ENCODE assay signal across 1 cellular context in the genomic region with DNA sequence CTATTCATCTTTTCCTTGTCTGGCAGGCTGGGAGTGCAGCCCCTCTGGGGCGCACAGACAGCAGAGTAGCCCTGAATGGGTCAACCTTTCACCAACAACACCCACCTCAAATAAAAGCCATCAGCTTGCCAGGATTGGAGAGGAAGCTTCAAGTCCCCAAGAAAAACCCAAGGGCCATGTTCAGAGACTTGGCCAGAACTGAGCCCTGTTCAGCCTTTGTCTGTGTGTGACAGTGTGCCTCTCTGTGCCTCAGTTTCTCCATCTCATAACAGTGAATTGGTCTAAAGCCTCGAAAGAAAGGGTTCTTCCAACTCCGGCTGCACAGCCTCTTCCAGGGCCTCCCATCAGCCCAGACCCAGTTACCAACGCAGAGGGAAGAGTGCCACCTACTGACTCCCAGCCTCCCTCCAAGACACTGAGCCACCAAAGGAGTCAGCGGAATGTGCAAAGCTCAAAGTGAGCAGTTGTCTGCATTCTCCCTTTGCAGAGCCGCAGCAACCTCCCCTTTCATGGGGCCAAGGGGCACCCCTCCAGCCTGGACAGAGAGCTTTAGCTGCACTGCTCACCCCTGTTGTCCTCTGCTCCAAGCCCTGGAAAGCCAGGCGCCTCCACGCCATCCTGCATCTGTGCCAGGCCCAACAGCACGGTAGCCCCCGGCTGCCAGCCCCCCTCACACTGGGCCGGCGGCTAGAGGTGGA.
TF ChIP-seq lines count a peak whose summit lies in the region.

No MANE protein-coding gene starts in this region.

TF ChIP-seq in HepG2, 621 proteins besides CTCF, POLR2A, EP300 and RAD21 (continued from another document and continues in another):
- TF ChIP-seq RFXANK (CRISPR knock-in tag; IDR thresholded peaks at IDR 0.05) (no peak), CC2D1A (CRISPR knock-in tag; IDR thresholded peaks at IDR 0.05) (no peak), BORCS8-MEF2B (CRISPR knock-in tag; IDR thresholded peaks at IDR 0.05) (no peak), TOPORS (CRISPR knock-in tag; IDR thresholded peaks at IDR 0.05) (no peak), NR2F2 (IDR thresholded peaks at IDR 0.05; ENCODE audit: borderline replicate concordance, low read depth) (no peak), NFE2 (CRISPR knock-in tag; IDR thresholded peaks at IDR 0.05) (no peak), YEATS2 (CRISPR knock-in tag; IDR thresholded peaks at IDR 0.05; ENCODE audit: borderline replicate concordance) (no peak), ZNF737 (CRISPR knock-in tag; IDR thresholded peaks at IDR 0.05; ENCODE audit: borderline replicate concordance) (no peak), ZFP41 (CRISPR knock-in tag; IDR thresholded peaks at IDR 0.05; ENCODE audit: borderline replicate concordance) (peak; percentile 24; the same call in 1 of the 2 replicates), ZNF232 (CRISPR knock-in tag; IDR thresholded peaks at IDR 0.05; ENCODE audit: borderline replicate concordance) (no peak), RFX1 (IDR thresholded peaks at IDR 0.05) (no peak), ZMYM4 (CRISPR knock-in tag; IDR thresholded peaks at IDR 0.05) (no peak), ZNF543 (CRISPR knock-in tag; IDR thresholded peaks at IDR 0.05) (no peak), KLF13 (CRISPR knock-in tag; IDR thresholded peaks at IDR 0.05) (no peak), AGO2 (optimal IDR thresholded peaks at IDR 0.05; ENCODE audit: low read depth, low read length) (no peak), ZSCAN31 (CRISPR knock-in tag; IDR thresholded peaks at IDR 0.05; ENCODE audit: low read depth) (no peak), HMG20B (CRISPR knock-in tag; conservative IDR thresholded peaks at IDR 0.05) (no peak), HOXA9 (CRISPR knock-in tag; IDR thresholded peaks at IDR 0.05; ENCODE audit: borderline replicate concordance) (no peak), ZBTB39 (CRISPR knock-in tag; IDR thresholded peaks at IDR 0.05) (no peak), ZNF547 (CRISPR knock-in tag; IDR thresholded peaks at IDR 0.05) (no peak), IKZF5 (CRISPR knock-in tag; IDR thresholded peaks at IDR 0.05) (peak; percentile 23; the same call in 1 of the 2 replicates), MIXL1 (CRISPR knock-in tag; IDR thresholded peaks at IDR 0.05) (peak; percentile 20; the same call in 1 of the 2 replicates), MBD4 (IDR thresholded peaks at IDR 0.05; ENCODE audit: borderline replicate concordance, low read length) (no peak), SMC3 (IDR thresholded peaks at IDR 0.05; ENCODE audit: low read length) (peak; percentile 82), ZNF598 (CRISPR knock-in tag; IDR thresholded peaks at IDR 0.05; ENCODE audit: borderline replicate concordance) (no peak), RAD51 (IDR thresholded peaks at IDR 0.05; ENCODE audit: borderline replicate concordance) (no peak), ZNF296 (CRISPR knock-in tag; conservative IDR thresholded peaks at IDR 0.05) (no peak), ZKSCAN8 (CRISPR knock-in tag; IDR thresholded peaks at IDR 0.05; ENCODE audit: borderline replicate concordance) (no peak), SIN3A (IDR thresholded peaks at IDR 0.05; ENCODE audit: borderline replicate concordance, low read depth, low read length) (no peak), ZNF12 (CRISPR knock-in tag; IDR thresholded peaks at IDR 0.05) (no peak), ZIK1 (CRISPR knock-in tag; IDR thresholded peaks at IDR 0.05; ENCODE audit: borderline replicate concordance, low read depth) (0 out of 2 replicates have a peak, but pooled peaks have one; percentile 34), PCBP2 (optimal IDR thresholded peaks at IDR 0.05; ENCODE audit: low read depth, low read length, poor library complexity, severe bottlenecking) (no peak), RCOR2 (CRISPR knock-in tag; IDR thresholded peaks at IDR 0.05) (no peak), YY1 (IDR thresholded peaks at IDR 0.05; ENCODE audit: insufficient read depth, insufficient replicate concordance, low read depth, low read length) (no peak), SRSF4 (IDR thresholded peaks at IDR 0.05; ENCODE audit: low read depth, low read length, poor library complexity, severe bottlenecking) (no peak), NFKB2 (CRISPR knock-in tag; IDR thresholded peaks at IDR 0.05; ENCODE audit: borderline replicate concordance) (no peak), IKZF1 (IDR thresholded peaks at IDR 0.05) (no peak), NFRKB (IDR thresholded peaks at IDR 0.05) (no peak), CAMTA2 (CRISPR knock-in tag; IDR thresholded peaks at IDR 0.05; ENCODE audit: borderline replicate concordance) (no peak), RARA (CRISPR knock-in tag; IDR thresholded peaks at IDR 0.05) (no peak), ZNF446 (CRISPR knock-in tag; IDR thresholded peaks at IDR 0.05) (no peak), PHF8 (CRISPR knock-in tag; IDR thresholded peaks at IDR 0.05) (no peak), PPARG (CRISPR knock-in tag; conservative IDR thresholded peaks at IDR 0.05) (no peak), SP1 (IDR thresholded peaks at IDR 0.05) (no peak), SP1 (CRISPR knock-in tag; IDR thresholded peaks at IDR 0.05) (no peak), ZSCAN20 (CRISPR knock-in tag; IDR thresholded peaks at IDR 0.05; ENCODE audit: borderline replicate concordance) (no peak), PLRG1 (conservative IDR thresholded peaks at IDR 0.05) (no peak), ATAD3A (CRISPR knock-in tag; IDR thresholded peaks at IDR 0.05) (no peak), ZNF607 (CRISPR knock-in tag; IDR thresholded peaks at IDR 0.05; ENCODE audit: borderline replicate concordance) (no peak), KLF16 (CRISPR knock-in tag; IDR thresholded peaks at IDR 0.05) (no peak), NFYB (CRISPR knock-in tag; IDR thresholded peaks at IDR 0.05) (0 out of 2 replicates have a peak, but pooled peaks have one; percentile 20)
- TF ChIP-seq, protein P1, sequence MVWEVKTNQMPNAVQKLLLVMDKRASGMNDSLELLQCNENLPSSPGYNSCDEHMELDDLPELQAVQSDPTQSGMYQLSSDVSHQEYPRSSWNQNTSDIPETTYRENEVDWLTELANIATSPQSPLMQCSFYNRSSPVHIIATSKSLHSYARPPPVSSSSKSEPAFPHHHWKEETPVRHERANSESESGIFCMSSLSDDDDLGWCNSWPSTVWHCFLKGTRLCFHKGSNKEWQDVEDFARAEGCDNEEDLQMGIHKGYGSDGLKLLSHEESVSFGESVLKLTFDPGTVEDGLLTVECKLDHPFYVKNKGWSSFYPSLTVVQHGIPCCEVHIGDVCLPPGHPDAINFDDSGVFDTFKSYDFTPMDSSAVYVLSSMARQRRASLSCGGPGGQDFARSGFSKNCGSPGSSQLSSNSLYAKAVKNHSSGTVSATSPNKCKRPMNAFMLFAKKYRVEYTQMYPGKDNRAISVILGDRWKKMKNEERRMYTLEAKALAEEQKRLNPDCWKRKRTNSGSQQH (CRISPR knock-in tag; IDR thresholded peaks at IDR 0.05; ENCODE audit: low read depth): no peak
- TF ChIP-seq, protein P2, sequence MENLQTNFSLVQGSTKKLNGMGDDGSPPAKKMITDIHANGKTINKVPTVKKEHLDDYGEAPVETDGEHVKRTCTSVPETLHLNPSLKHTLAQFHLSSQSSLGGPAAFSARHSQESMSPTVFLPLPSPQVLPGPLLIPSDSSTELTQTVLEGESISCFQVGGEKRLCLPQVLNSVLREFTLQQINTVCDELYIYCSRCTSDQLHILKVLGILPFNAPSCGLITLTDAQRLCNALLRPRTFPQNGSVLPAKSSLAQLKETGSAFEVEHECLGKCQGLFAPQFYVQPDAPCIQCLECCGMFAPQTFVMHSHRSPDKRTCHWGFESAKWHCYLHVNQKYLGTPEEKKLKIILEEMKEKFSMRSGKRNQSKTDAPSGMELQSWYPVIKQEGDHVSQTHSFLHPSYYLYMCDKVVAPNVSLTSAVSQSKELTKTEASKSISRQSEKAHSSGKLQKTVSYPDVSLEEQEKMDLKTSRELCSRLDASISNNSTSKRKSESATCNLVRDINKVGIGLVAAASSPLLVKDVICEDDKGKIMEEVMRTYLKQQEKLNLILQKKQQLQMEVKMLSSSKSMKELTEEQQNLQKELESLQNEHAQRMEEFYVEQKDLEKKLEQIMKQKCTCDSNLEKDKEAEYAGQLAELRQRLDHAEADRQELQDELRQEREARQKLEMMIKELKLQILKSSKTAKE (CRISPR knock-in tag; IDR thresholded peaks at IDR 0.05; ENCODE audit: borderline replicate concordance): no peak
- TF ChIP-seq, protein P3, sequence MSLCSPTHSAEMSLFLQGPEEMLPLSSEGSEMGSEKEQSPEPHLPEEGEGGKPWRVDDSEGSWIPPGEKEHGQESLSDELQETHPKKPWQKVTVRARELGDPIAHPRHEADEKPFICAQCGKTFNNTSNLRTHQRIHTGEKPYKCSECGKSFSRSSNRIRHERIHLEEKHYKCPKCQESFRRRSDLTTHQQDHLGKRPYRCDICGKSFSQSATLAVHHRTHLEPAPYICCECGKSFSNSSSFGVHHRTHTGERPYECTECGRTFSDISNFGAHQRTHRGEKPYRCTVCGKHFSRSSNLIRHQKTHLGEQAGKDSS (CRISPR knock-in tag; IDR thresholded peaks at IDR 0.05; ENCODE audit: borderline replicate concordance, low read depth): peak; percentile 87
- TF ChIP-seq, protein P4, sequence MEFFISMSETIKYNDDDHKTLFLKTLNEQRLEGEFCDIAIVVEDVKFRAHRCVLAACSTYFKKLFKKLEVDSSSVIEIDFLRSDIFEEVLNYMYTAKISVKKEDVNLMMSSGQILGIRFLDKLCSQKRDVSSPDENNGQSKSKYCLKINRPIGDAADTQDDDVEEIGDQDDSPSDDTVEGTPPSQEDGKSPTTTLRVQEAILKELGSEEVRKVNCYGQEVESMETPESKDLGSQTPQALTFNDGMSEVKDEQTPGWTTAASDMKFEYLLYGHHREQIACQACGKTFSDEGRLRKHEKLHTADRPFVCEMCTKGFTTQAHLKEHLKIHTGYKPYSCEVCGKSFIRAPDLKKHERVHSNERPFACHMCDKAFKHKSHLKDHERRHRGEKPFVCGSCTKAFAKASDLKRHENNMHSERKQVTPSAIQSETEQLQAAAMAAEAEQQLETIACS (CRISPR knock-in tag; IDR thresholded peaks at IDR 0.05): no peak
- TF ChIP-seq, protein P5, sequence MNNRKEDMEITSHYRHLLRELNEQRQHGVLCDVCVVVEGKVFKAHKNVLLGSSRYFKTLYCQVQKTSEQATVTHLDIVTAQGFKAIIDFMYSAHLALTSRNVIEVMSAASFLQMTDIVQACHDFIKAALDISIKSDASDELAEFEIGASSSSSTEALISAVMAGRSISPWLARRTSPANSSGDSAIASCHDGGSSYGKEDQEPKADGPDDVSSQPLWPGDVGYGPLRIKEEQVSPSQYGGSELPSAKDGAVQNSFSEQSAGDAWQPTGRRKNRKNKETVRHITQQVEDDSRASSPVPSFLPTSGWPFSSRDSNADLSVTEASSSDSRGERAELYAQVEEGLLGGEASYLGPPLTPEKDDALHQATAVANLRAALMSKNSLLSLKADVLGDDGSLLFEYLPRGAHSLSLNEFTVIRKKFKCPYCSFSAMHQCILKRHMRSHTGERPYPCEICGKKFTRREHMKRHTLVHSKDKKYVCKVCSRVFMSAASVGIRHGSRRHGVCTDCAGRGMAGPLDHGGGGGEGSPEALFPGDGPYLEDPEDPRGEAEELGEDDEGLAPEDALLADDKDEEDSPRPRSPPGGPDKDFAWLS (CRISPR knock-in tag; IDR thresholded peaks at IDR 0.05; ENCODE audit: borderline replicate concordance): no peak
- TF ChIP-seq, protein P6, sequence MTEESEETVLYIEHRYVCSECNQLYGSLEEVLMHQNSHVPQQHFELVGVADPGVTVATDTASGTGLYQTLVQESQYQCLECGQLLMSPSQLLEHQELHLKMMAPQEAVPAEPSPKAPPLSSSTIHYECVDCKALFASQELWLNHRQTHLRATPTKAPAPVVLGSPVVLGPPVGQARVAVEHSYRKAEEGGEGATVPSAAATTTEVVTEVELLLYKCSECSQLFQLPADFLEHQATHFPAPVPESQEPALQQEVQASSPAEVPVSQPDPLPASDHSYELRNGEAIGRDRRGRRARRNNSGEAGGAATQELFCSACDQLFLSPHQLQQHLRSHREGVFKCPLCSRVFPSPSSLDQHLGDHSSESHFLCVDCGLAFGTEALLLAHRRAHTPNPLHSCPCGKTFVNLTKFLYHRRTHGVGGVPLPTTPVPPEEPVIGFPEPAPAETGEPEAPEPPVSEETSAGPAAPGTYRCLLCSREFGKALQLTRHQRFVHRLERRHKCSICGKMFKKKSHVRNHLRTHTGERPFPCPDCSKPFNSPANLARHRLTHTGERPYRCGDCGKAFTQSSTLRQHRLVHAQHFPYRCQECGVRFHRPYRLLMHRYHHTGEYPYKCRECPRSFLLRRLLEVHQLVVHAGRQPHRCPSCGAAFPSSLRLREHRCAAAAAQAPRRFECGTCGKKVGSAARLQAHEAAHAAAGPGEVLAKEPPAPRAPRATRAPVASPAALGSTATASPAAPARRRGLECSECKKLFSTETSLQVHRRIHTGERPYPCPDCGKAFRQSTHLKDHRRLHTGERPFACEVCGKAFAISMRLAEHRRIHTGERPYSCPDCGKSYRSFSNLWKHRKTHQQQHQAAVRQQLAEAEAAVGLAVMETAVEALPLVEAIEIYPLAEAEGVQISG (CRISPR knock-in tag; IDR thresholded peaks at IDR 0.05): no peak
- TF ChIP-seq, protein P7, sequence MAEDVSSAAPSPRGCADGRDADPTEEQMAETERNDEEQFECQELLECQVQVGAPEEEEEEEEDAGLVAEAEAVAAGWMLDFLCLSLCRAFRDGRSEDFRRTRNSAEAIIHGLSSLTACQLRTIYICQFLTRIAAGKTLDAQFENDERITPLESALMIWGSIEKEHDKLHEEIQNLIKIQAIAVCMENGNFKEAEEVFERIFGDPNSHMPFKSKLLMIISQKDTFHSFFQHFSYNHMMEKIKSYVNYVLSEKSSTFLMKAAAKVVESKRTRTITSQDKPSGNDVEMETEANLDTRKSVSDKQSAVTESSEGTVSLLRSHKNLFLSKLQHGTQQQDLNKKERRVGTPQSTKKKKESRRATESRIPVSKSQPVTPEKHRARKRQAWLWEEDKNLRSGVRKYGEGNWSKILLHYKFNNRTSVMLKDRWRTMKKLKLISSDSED (CRISPR knock-in tag; IDR thresholded peaks at IDR 0.05): no peak
